Comparison of ENCODE assay signal across 9 cellular contexts in the genomic region with DNA sequence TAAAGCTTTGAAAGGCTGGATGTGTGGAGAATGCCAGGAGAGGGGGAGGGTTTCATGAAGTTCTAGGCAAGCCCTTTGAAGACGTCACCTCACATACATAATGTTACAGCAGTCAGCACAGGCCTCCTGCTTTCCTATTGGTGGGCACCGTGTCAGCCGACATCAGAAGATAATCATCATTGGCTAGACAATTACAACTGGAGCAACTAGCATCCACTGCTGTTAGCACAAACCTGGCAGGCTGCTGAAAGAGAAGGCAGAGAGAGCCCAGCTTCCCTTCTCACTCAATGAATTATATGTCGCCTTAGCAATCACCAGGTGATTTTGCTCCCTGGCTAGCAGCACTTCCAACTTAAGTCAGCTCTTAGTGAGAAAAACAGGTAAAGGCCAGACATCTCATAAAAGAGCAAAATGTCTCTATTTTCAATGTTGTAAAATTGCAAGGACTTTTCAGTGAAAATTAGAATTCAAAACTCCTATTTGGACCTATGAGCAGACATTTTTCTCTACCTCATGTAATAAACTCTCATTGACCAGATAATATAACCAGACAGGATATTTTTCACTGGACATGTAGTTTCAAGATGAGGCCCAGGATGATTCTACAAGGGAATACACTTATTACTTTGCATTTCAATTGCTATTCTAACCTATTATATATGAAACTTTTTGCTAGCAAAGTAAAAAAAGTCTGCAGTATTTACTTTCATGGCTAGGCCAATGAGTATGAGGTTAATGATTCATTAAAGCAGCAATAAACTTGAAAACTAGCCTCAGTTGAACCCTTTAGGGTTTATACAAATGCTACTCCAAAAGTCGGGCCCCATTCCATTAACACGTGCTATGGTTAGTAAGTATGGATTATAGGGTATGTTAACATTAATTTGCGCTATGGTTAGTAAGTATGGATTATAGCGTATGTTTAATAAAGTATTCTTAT. TPM values are rescaled to one million over a fixed set of nuclear protein-coding genes. Genes with fewer than 3 reads are reported as not detected.
DNase-seq lines count a peak whose midpoint lies in the region; ATAC-seq and TF ChIP-seq lines count a peak whose summit lies in the region.
"Had no signal": no experiment of that assay in that cellular context is flagged by ENCODE, and none has a peak within 500 bp of the region (broad histone marks: within the 10 kb centered on the region; RNA-seq: fewer than 3 reads in every experiment).

No MANE protein-coding gene starts in this region.

- H3K4me3 Mint-ChIP-seq in activated naive CD8-positive, alpha-beta T cell treated with anti-CD3 and anti-CD28 coated beads for 36 hours, result peak overlapping the region; percentile 55

- H3K27me3 ChIP-seq in SJSA1 (replicated peaks) (no peaks in the 10 kb centered on the region), cardiac muscle cell (no peaks in the 10 kb centered on the region)

- H3K36me3 ChIP-seq in KOPT-K1 (ENCODE audit: insufficient read depth, low read length) (no peaks in the 10 kb centered on the region), SJSA1 (peaks cover 13% of the 10 kb centered on the region), cardiac muscle cell (no peaks in the 10 kb centered on the region)

- H3K9me3 Mint-ChIP-seq in activated naive CD8-positive, alpha-beta T cell treated with anti-CD3 and anti-CD28 coated beads for 36 hours, result no peaks in the 10 kb centered on the region

- ATAC-seq in GM21786 (IDR thresholded peaks at IDR 0.05; ENCODE audit: unreplicated experiment), result peak; percentile 78

- TF ChIP-seq CTCF in cardiac muscle cell (IDR thresholded peaks at IDR 0.05; ENCODE audit: low read depth, low read length), result no peak

- no peaks in the 10 kb centered on the region for H3K9me3 ChIP-seq in KOPT-K1 (ENCODE audit: insufficient read depth, low read length, poor library complexity, severe bottlenecking)
- no peaks in the 10 kb centered on the region for H3K9me3 ChIP-seq in SJSA1 (replicated peaks)
- H3K9me3 ChIP-seq in cardiac muscle cell (ENCODE audit: low read depth), result no peaks in the 10 kb centered on the region
- H3K9me3 ChIP-seq: psoas muscle had no signal

- H3K27me3 Mint-ChIP-seq in activated naive CD8-positive, alpha-beta T cell treated with anti-CD3 and anti-CD28 coated beads for 36 hours, result peaks cover 3% of the 10 kb centered on the region

- peaks cover 11% of the 10 kb centered on the region for H3K4me1 ChIP-seq in SJSA1 (replicated peaks)
- peaks cover 30% of the 10 kb centered on the region for H3K4me1 ChIP-seq in cardiac muscle cell (ENCODE audit: low read depth)
- H3K4me1 ChIP-seq: psoas muscle had no signal

- peak overlapping the region; percentile 93 for H3K27ac ChIP-seq in KOPT-K1 (ENCODE audit: low read depth, low read length, poor library complexity, severe bottlenecking)
- no peak overlapping the region; the same call in 1 of the 2 replicates for H3K27ac ChIP-seq in SJSA1
- H3K27ac ChIP-seq in cardiac muscle cell, result peak overlapping the region; percentile 77
- H3K27ac ChIP-seq: psoas muscle had no signal

- H3K4me1 Mint-ChIP-seq in activated naive CD8-positive, alpha-beta T cell treated with anti-CD3 and anti-CD28 coated beads for 36 hours, result peaks cover 28% of the 10 kb centered on the region

- H3K36me3 Mint-ChIP-seq in activated naive CD8-positive, alpha-beta T cell treated with anti-CD3 and anti-CD28 coated beads for 36 hours, result peaks cover 11% of the 10 kb centered on the region

- H3K27ac Mint-ChIP-seq in activated naive CD8-positive, alpha-beta T cell treated with anti-CD3 and anti-CD28 coated beads for 36 hours, result peak overlapping the region; percentile 83

- DNase-seq in ELR (ENCODE audit: low read depth) (peak; percentile 52), SJSA1 (ENCODE audit: low read depth in 1 of 2, low spot score in 2 of 2) (peak; percentile 62 to 75), cardiac muscle cell (ENCODE audit: low read depth in 1 of 2, low spot score in 1 of 2) (peak; percentile 87 to 98), pulmonary artery endothelial cell (ENCODE audit: low read depth, low spot score) (peak; percentile 68), GF-D8 (lab: John Stamatoyannopoulos, UW) (no peak)
- DNase-seq in activated naive CD8-positive, alpha-beta T cell treated with anti-CD3 and anti-CD28 coated beads for 36 hours, result peak; percentile 75

- H3K4me3 ChIP-seq in SJSA1 (no peak overlapping the region), cardiac muscle cell (no peak overlapping the region)
- H3K4me3 ChIP-seq: psoas muscle had no signal

RNA-seq across cellular contexts. Expression of gene ELOVL6, which starts 4.3 kb away (rescaled TPM):
- 10.5 and 11.9 TPM in 2 replicates for total RNA-seq in SJSA1 (2014; rRNA removed; shearing (Covaris generic))
- total RNA-seq in activated naive CD8-positive, alpha-beta T cell treated with anti-CD3 and anti-CD28 coated beads for 36 hours, result 10 to 100 TPM in 1 of 2 experiments, 1 to 10 TPM in 1; 8.4 to 13.3 TPM
- 32.3 and 32.4 TPM in 2 replicates for total RNA-seq in cardiac muscle cell
- polyA plus RNA-seq in cardiac muscle cell, result 47.0 and 50.1 TPM in 2 replicates
- 7.1 and 7.3 TPM in 2 replicates for total RNA-seq in pulmonary artery endothelial cell
